8 cellular contexts compared by ENCODE assay signal in the genomic region with DNA sequence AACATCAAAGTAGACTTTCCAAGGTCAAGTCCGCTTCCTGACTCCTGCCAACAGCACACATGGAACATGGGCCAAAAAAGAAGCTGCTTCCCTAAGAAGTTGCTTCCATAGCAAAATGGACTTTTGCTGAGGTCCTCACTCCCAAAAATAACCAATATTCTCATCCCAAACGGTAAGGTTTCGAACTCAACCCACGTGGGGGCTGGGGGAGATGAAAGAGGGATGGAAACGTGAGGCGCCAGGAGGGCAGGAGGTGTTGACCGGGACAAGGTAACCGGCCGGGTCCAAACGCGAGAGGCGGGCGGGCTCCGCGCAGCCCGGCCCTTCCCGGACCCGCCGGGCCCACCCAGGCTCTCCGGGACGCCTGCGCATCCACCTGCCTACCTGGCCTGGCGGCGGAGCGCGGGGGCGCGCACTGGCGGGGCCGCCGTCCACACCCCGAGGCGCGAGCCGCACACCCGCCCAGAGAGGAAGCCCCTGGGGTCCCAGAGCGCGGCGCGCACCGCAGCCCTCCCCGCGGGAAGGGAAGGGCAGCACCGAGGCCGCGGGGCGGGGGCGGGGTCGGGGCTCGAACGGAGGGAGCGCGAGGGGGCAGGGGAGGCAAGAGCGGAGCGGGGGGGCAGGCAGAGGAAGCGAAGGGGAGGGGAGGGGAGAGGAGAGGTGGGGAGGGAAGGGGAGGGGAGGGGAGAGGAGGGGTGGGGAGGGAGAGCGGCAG. TPM values are rescaled to one million over a fixed set of nuclear protein-coding genes. Genes with fewer than 3 reads are reported as not detected.
DNase-seq lines count a peak whose midpoint lies in the region; ATAC-seq and TF ChIP-seq lines count a peak whose summit lies in the region.

No MANE protein-coding gene starts in this region.

- TF ChIP-seq CTCF in esophagus squamous epithelium (IDR thresholded peaks at IDR 0.05), result peak in 1 of 6 experiments; percentile 17
- no peak for TF ChIP-seq CTCF in nephron progenitor cell (IDR thresholded peaks at IDR 0.05)

- H3K27ac Mint-ChIP-seq in nephron progenitor cell, result peak overlapping the region; percentile 91
- H3K27ac Mint-ChIP-seq in stimulated activated naive CD8-positive, alpha-beta T cell treated with anti-CD3 and anti-CD28 coated beads, Interleukin-15, amount 100 ng/mL, for 72 hours, result peak overlapping the region; percentile 87 to 90

- ATAC-seq in HG02938 (IDR thresholded peaks at IDR 0.05; ENCODE audit: unreplicated experiment), result peak; percentile 9
- ATAC-seq in stimulated activated naive CD8-positive, alpha-beta T cell treated with anti-CD3 and anti-CD28 coated beads, Interleukin-15, amount 100 ng/mL, for 72 hours, result peak; percentile 57

- peak overlapping the region; percentile 96 to 99 (median 98) for H3K27ac ChIP-seq in esophagus squamous epithelium

- H3K4me1 ChIP-seq in esophagus squamous epithelium, result peaks cover 6 to 32% (median 18%) of the 10 kb centered on the region in 3 donors

- DNase-seq in NCI-H1092 treated with DMSO at 0.1 percent for 48 hours (lab: John Stamatoyannopoulos, UW) (peak; percentile 40), NCI-H1092 (lab: John Stamatoyannopoulos, UW) (no peak), NCI-H69 (lab: John Stamatoyannopoulos, UW) (peak; percentile 92), activated T-cell treated with anti-CD3 and anti-CD28 coated beads for 4 hours (peak; percentile 49), esophagus squamous epithelium (lab: John Stamatoyannopoulos, UW) (no peak), nephron progenitor cell (peak; percentile 76)
- peak; percentile 69 to 71 for DNase-seq in stimulated activated naive CD8-positive, alpha-beta T cell treated with anti-CD3 and anti-CD28 coated beads, Interleukin-15, amount 100 ng/mL, for 72 hours

- no peaks in the 10 kb centered on the region for H3K36me3 ChIP-seq in esophagus squamous epithelium

- peaks cover 7% of the 10 kb centered on the region for H3K27me3 Mint-ChIP-seq in nephron progenitor cell (ENCODE audit: low read depth, poor library complexity)
- no peaks in the 10 kb centered on the region for H3K27me3 Mint-ChIP-seq in stimulated activated naive CD8-positive, alpha-beta T cell treated with anti-CD3 and anti-CD28 coated beads, Interleukin-15, amount 100 ng/mL, for 72 hours

- intact Hi-C loops in esophagus squamous epithelium (cut with DNase I), result no loop called here

- peak overlapping the region; percentile 82 to 98 (median 92) for H3K4me3 ChIP-seq in esophagus squamous epithelium

- 1 to 4% methylated on average over 8 to 14 of the region's 57 CpGs for WGBS in esophagus squamous epithelium, 2 donors

- peak overlapping the region; percentile 94 for H3K4me3 Mint-ChIP-seq in nephron progenitor cell
- H3K4me3 Mint-ChIP-seq in stimulated activated naive CD8-positive, alpha-beta T cell treated with anti-CD3 and anti-CD28 coated beads, Interleukin-15, amount 100 ng/mL, for 72 hours, result peak overlapping the region; percentile 86 to 92

- H3K4me1 Mint-ChIP-seq in nephron progenitor cell, result peaks cover 26% of the 10 kb centered on the region
- peaks cover 59% of the 10 kb centered on the region for H3K4me1 Mint-ChIP-seq in stimulated activated naive CD8-positive, alpha-beta T cell treated with anti-CD3 and anti-CD28 coated beads, Interleukin-15, amount 100 ng/mL, for 72 hours

- H3K9me3 Mint-ChIP-seq in nephron progenitor cell, result peaks cover 13% of the 10 kb centered on the region
- H3K9me3 Mint-ChIP-seq in stimulated activated naive CD8-positive, alpha-beta T cell treated with anti-CD3 and anti-CD28 coated beads, Interleukin-15, amount 100 ng/mL, for 72 hours, result peaks cover 0 to 9% of the 10 kb centered on the region in 2 donors

- no peak for TF ChIP-seq POLR2A in esophagus squamous epithelium (IDR thresholded peaks at IDR 0.05)

- H3K36me3 Mint-ChIP-seq in nephron progenitor cell (ENCODE audit: low read depth), result peaks cover 24% of the 10 kb centered on the region

- no peaks in the 10 kb centered on the region for H3K9me3 ChIP-seq in esophagus squamous epithelium

- H3K27me3 ChIP-seq in esophagus squamous epithelium, result no peaks in the 10 kb centered on the region

RNA-seq across cellular contexts. Expression of a gene that starts 0.7 kb away (rescaled TPM):
- total RNA-seq in esophagus squamous epithelium, result 10 to 100 TPM; 25.2 to 68.3 (median 38.4) TPM

RNA-seq across cellular contexts. Expression of a gene that starts 57.3 kb away (rescaled TPM):
- total RNA-seq in esophagus squamous epithelium, result 10 to 100 TPM in 3 of 4 donors, 1 to 10 TPM in 1; 4.6 to 26.9 (median 17.8) TPM

Comparison
In these comparisons a context has a peak if more than half of its experiments do, and no peak if none do; other contexts are left out.
1. DNase-seq: peak in NCI-H1092 treated with DMSO at 0.1 percent for 48 hours (single experiment), NCI-H69 (single experiment), activated T-cell treated with anti-CD3 and anti-CD28 coated beads for 4 hours (single experiment), nephron progenitor cell (single experiment) and stimulated activated naive CD8-positive, alpha-beta T cell treated with anti-CD3 and anti-CD28 coated beads, Interleukin-15, amount 100 ng/mL, for 72 hours (2 of 2); none in NCI-H1092 (single experiment) and esophagus squamous epithelium (single experiment).